12 cellular contexts compared by ENCODE assay signal in the genomic region with DNA sequence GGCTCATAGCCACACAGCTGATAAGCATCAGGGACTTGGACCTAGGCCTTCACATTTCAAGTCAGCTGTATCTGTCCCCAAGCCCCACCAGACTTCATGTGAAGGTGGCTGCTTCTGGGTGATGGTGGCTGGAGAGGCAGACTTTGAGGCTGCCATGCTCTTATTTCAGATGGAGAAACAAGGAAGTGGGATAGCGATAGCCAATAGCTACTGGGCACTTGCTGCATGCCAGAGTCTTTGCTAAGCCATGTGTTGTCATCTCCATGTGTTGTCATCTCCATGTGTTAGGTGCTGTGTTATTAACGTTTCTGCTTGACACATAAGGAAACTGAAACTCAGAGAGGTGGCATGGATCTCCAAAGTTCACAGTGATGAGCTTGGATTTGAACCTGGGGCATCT.
"Had no signal": no experiment of that assay in that cellular context is flagged by ENCODE, and none has a peak within 500 bp of the region (broad histone marks: within the 10 kb centered on the region; RNA-seq: fewer than 3 reads in every experiment).

No MANE protein-coding gene starts in this region.

- H3K4me3 ChIP-seq: coronary artery, gastrocnemius medialis, heart left ventricle, skin epidermis, suprapubic skin had no signal

- ATAC-seq: activated CD8-positive, alpha-beta memory T cell treated with anti-CD3 and anti-CD28 coated beads, Interleukin-2, amount 10 ng/mL, durations not matched to agents 7 days and 5 days; gastrocnemius medialis; heart left ventricle; left lobe of liver; stimulated activated naive CD8-positive, alpha-beta T cell treated with anti-CD3 and anti-CD28 coated beads, Interleukin-15, amount 100 ng/mL, for 72 hours had no signal

- H3K9me3 ChIP-seq: gastrocnemius medialis, suprapubic skin had no signal

- DNase-seq: activated CD4-positive, CD25-positive, alpha-beta regulatory T cell; activated CD8-positive, alpha-beta memory T cell treated with anti-CD3 and anti-CD28 coated beads, Interleukin-2, amount 10 ng/mL, durations not matched to agents 7 days and 5 days; anterior cingulate cortex; heart left ventricle; kidney; mammary epithelial cell; stimulated activated naive CD8-positive, alpha-beta T cell treated with anti-CD3 and anti-CD28 coated beads, Interleukin-15, amount 100 ng/mL, for 72 hours had no signal

- H3K27ac ChIP-seq: coronary artery, gastrocnemius medialis, heart left ventricle, skin epidermis, suprapubic skin had no signal

- H3K4me1 ChIP-seq: gastrocnemius medialis, suprapubic skin had no signal

- H3K36me3 ChIP-seq: gastrocnemius medialis, suprapubic skin had no signal
